ENCODE assay signal across 1 cellular context in genomic region chr6:115667478-115667996, GRCh38.
TF ChIP-seq lines count a peak whose summit lies in the region.

No MANE protein-coding gene starts in this region.

TF ChIP-seq in HepG2, 621 proteins besides CTCF, POLR2A, EP300 and RAD21 (continued from another document):
- TF ChIP-seq ZNF441 (CRISPR knock-in tag; IDR thresholded peaks at IDR 0.05; ENCODE audit: borderline replicate concordance) (no peak), NPAS2 (CRISPR knock-in tag; IDR thresholded peaks at IDR 0.05; ENCODE audit: borderline replicate concordance) (no peak), ZNF530 (CRISPR knock-in tag; IDR thresholded peaks at IDR 0.05; ENCODE audit: low read depth) (no peak), SRSF9 (IDR thresholded peaks at IDR 0.05; ENCODE audit: borderline replicate concordance, insufficient read depth, low read depth, low read length, poor library complexity, severe bottlenecking) (no peak), PHF20 (CRISPR knock-in tag; IDR thresholded peaks at IDR 0.05) (no peak), IRX3 (CRISPR knock-in tag; IDR thresholded peaks at IDR 0.05; ENCODE audit: borderline replicate concordance, low read depth) (no peak), GATA4 (IDR thresholded peaks at IDR 0.05; ENCODE audit: borderline replicate concordance, low read depth) (no peak), ZFY (CRISPR knock-in tag; IDR thresholded peaks at IDR 0.05) (no peak), HDAC2 (CRISPR knock-in tag; IDR thresholded peaks at IDR 0.05) (no peak)
- TF ChIP-seq, protein P1, sequence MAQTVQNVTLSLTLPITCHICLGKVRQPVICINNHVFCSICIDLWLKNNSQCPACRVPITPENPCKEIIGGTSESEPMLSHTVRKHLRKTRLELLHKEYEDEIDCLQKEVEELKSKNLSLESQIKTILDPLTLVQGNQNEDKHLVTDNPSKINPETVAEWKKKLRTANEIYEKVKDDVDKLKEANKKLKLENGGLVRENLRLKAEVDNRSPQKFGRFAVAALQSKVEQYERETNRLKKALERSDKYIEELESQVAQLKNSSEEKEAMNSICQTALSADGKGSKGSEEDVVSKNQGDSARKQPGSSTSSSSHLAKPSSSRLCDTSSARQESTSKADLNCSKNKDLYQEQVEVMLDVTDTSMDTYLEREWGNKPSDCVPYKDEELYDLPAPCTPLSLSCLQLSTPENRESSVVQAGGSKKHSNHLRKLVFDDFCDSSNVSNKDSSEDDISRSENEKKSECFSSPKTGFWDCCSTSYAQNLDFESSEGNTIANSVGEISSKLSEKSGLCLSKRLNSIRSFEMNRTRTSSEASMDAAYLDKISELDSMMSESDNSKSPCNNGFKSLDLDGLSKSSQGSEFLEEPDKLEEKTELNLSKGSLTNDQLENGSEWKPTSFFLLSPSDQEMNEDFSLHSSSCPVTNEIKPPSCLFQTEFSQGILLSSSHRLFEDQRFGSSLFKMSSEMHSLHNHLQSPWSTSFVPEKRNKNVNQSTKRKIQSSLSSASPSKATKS (CRISPR knock-in tag; IDR thresholded peaks at IDR 0.05): no peak
- TF ChIP-seq, protein P2, sequence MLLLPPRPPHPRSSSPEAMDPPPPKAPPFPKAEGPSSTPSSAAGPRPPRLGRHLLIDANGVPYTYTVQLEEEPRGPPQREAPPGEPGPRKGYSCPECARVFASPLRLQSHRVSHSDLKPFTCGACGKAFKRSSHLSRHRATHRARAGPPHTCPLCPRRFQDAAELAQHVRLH (CRISPR knock-in tag; IDR thresholded peaks at IDR 0.05; ENCODE audit: borderline replicate concordance, low read depth): no peak
